ENCODE assay signal across 1 cellular context in genomic region chr1:28291711-28292110, GRCh38.
TF ChIP-seq lines count a peak whose summit lies in the region.

No MANE protein-coding gene starts in this region.

TF ChIP-seq in HepG2, 621 proteins besides CTCF, POLR2A, EP300 and RAD21:
- TF ChIP-seq ZNF816 (CRISPR knock-in tag; IDR thresholded peaks at IDR 0.05; ENCODE audit: borderline replicate concordance) (no peak), ZC3H13 (CRISPR knock-in tag; IDR thresholded peaks at IDR 0.05) (no peak), ZNF784 (CRISPR knock-in tag; IDR thresholded peaks at IDR 0.05; ENCODE audit: borderline replicate concordance) (no peak), NONO (IDR thresholded peaks at IDR 0.05) (no peak), NONO (CRISPR knock-in tag; conservative IDR thresholded peaks at IDR 0.05) (no peak), ZMYM4 (CRISPR knock-in tag; IDR thresholded peaks at IDR 0.05) (no peak), SATB2 (CRISPR knock-in tag; IDR thresholded peaks at IDR 0.05) (no peak), TAF15 (IDR thresholded peaks at IDR 0.05; ENCODE audit: low read depth, low read length, poor library complexity, severe bottlenecking) (no peak), HNRNPL (IDR thresholded peaks at IDR 0.05; ENCODE audit: low read depth, low read length) (no peak), KLF6 (CRISPR knock-in tag; IDR thresholded peaks at IDR 0.05) (no peak), ZNF232 (CRISPR knock-in tag; IDR thresholded peaks at IDR 0.05; ENCODE audit: borderline replicate concordance) (no peak), PRDM10 (CRISPR knock-in tag; IDR thresholded peaks at IDR 0.05; ENCODE audit: low read depth) (no peak), MXD4 (CRISPR knock-in tag; IDR thresholded peaks at IDR 0.05) (no peak)
